8 cellular contexts compared by ENCODE assay signal in the genomic region with DNA sequence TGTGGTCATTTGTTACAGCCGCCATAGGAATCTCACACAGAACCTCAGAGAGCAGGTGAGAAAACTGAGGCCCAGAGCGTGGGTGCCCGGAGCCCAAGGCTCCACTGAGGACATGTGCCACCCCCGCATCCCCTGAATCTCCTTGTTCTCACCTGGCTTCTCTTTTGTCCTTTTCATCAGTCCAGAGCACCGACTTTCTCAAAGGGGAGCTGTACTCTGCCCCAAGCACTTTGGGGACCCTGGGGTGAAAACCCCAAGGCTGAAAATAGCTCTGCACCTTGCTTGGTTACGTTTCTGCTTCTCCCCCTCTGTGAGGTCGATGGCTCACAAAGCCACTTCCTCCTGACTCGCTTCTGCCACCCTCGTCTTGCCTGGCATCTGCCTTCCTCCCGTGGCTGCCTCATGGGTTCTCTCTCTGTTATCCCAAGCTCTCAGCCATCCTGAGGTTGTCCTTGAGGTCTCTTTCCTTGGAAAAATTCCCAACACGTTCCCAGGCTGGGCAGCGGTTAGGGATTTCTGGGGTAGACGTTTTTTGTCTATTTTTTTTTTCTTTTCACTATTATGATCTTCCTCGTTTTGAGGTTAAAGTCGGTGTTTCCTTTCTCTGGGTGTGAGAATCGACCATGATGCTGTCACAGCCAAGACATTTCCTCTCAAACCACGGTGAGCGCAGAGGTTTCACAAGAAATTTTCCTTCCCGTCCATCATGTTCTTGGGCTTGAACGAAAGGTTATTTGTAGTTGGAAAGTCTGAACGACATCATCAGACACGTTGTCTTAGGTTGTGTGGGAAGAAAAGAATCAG. TPM values are rescaled to one million over a fixed set of nuclear protein-coding genes. Genes with fewer than 3 reads are reported as not detected.
DNase-seq lines count a peak whose midpoint lies in the region; ATAC-seq and TF ChIP-seq lines count a peak whose summit lies in the region.

No MANE protein-coding gene starts in this region.

- intact Hi-C loops in stomach (cut with DNase I; ENCODE audit: low total_unique reads): no loop called here

- peak overlapping the region in 3 of 5 donors; percentile 17 to 53 (median 19) for H3K27ac ChIP-seq in stomach

- no peaks in the 10 kb centered on the region for H3K9me3 ChIP-seq in stomach

- DNase-seq in activated CD4-positive, alpha-beta T cell treated with anti-CD3 and anti-CD28 coated beads for 24 hours (ENCODE audit: low read depth in 2 of 2): peak; percentile 56 to 58
- peak; percentile 47 for DNase-seq in iris pigment epithelial cell (ENCODE audit: low read depth)
- DNase-seq in stomach: no peak
- DNase-seq in NCI-H69 (lab: John Stamatoyannopoulos, UW): no peak
- DNase-seq in HCEC 1CT: no peak
- no peak for DNase-seq in left lobe of liver (ENCODE audit: low spot score)

- no peak for TF ChIP-seq CTCF in stomach (IDR thresholded peaks at IDR 0.05)

- TF ChIP-seq POLR2A in stomach (IDR thresholded peaks at IDR 0.05): no peak

- peaks cover 0 to 6% (median 2%) of the 10 kb centered on the region in 4 donors for H3K4me1 ChIP-seq in stomach

- no peaks in the 10 kb centered on the region for H3K36me3 ChIP-seq in stomach

- TF ChIP-seq EP300 in stomach (IDR thresholded peaks at IDR 0.05): no peak

- H3K4me3 ChIP-seq in stomach: no peak overlapping the region

- peaks cover 0 to 3% (median 0%) of the 10 kb centered on the region in 3 donors for H3K27me3 ChIP-seq in stomach

- 62 to 77% (median 71%) methylated on average over 22 of the region's 22 CpGs for WGBS in stomach, 5 donors

- ATAC-seq in GM19328 (IDR thresholded peaks at IDR 0.05; ENCODE audit: unreplicated experiment) (peak; percentile 74), HG03354 (IDR thresholded peaks at IDR 0.05; ENCODE audit: poor library complexity, severe bottlenecking, unreplicated experiment) (peak; percentile 75), left lobe of liver (no peak)

RNA-seq across cellular contexts. Expression of a gene that starts 37.2 kb away (rescaled TPM):
- 10 to 100 TPM; 10.3 to 49.8 (median 20.3) TPM for total RNA-seq in stomach
- 1 to 10 TPM; 5.2 to 8.2 (median 7.3) TPM for polyA plus RNA-seq in stomach
- total RNA-seq in left lobe of liver: 9.0 TPM

Comparison
In these comparisons a context has a peak if more than half of its experiments do, and no peak if none do; other contexts are left out.
1. DNase-seq: peak in activated CD4-positive, alpha-beta T cell treated with anti-CD3 and anti-CD28 coated beads for 24 hours (2 of 2) and iris pigment epithelial cell (single experiment); none in stomach (single experiment), NCI-H69 (single experiment), HCEC 1CT (single experiment) and left lobe of liver (single experiment).